9 cellular contexts compared by ENCODE assay signal in the genomic region with DNA sequence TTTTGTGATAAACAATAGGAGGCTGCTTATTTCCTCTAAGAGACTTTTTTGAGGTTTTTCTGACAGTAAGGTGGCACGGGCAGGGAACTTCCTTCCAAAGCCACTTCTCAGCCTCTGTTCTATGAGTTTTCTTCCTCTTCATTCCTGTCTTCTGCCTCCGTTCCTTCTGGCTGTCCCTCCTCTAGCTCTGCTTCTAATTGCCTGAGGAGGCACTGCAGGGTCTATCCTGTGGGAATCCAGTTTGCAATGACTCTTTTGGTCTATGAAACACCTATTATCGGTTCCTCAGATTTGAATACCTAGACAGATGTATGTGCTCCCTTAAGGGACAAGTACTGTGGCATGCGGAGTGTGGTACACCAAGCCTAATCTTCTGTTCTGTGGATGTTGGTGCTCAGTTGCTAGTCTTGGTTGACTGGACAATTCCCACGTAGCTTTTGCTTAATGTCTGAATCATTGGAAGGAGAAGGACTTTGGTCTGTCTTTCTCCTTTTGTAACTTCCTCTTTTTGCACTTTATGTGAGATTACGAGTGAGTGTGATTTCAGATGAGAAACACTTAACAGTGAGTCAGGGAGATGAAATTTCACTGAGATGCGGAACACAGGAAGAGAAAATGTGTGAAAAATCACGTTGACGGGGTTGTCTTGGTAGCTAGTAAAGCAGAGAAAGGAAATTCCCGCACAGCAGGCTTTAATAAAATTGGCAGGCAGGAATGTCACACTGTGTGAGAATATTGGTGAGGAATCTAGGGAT.
A peak's percentile ranks its signal among the peaks of the same experiment; 100 is the strongest.
DNase-seq lines count a peak whose midpoint lies in the region; ATAC-seq and TF ChIP-seq lines count a peak whose summit lies in the region.
"Had no signal": no experiment of that assay in that cellular context is flagged by ENCODE, and none has a peak within 500 bp of the region (broad histone marks: within the 10 kb centered on the region; RNA-seq: fewer than 3 reads in every experiment).

No MANE protein-coding gene starts in this region.

- H3K4me2 ChIP-seq in OCI-LY7 (ENCODE audit: low read length): peak overlapping the region; percentile 46

- no peak for TF ChIP-seq CTCF in OCI-LY7 (conservative IDR thresholded peaks at IDR 0.05; ENCODE audit: low read length)
- no peak for TF ChIP-seq CTCF in lung (IDR thresholded peaks at IDR 0.05; ENCODE audit: control extremely low read depth, extremely low read depth)

- H3K27me3 ChIP-seq in lung (ENCODE audit: control insufficient read depth, insufficient read depth): no peaks in the 10 kb centered on the region

- H2AFZ ChIP-seq in OCI-LY7 (ENCODE audit: low read length): peak overlapping the region; percentile 42; the same call in 1 of the 2 replicates

- peaks cover 3% of the 10 kb centered on the region for H3K27me3 Mint-ChIP-seq in activated CD8-positive, alpha-beta T cell treated with anti-CD3 and anti-CD28 coated beads, Interleukin-2, amount 10 ng/mL, durations not matched to agents 7 days and 5 days (ENCODE audit: low read depth)

- H3K4me1 ChIP-seq in OCI-LY7 (ENCODE audit: insufficient read depth, low read length, poor library complexity, severe bottlenecking): peaks cover 33% of the 10 kb centered on the region
- H3K4me1 ChIP-seq in lung (ENCODE audit: control insufficient read depth in 2 of 2, insufficient read depth in 2 of 2, low read length in 2 of 2): no peaks in the 10 kb centered on the region

- H3K79me2 ChIP-seq in OCI-LY7 (ENCODE audit: insufficient read depth, low read depth, low read length): no peaks in the 10 kb centered on the region

- H4K20me1 ChIP-seq in OCI-LY7 (ENCODE audit: insufficient read depth, low read length): no peaks in the 10 kb centered on the region

- H3K9me3 Mint-ChIP-seq in activated CD8-positive, alpha-beta T cell treated with anti-CD3 and anti-CD28 coated beads, Interleukin-2, amount 10 ng/mL, durations not matched to agents 7 days and 5 days (ENCODE audit: insufficient read depth): no peaks in the 10 kb centered on the region

- H3K9me3 ChIP-seq in OCI-LY7 (ENCODE audit: low read length) (peaks cover 10% of the 10 kb centered on the region; the same call in 1 of the 2 replicates), lung (ENCODE audit: control insufficient read depth in 2 of 2, insufficient read depth in 1 of 2, low read length in 1 of 2) (no peaks in the 10 kb centered on the region)

- no peaks in the 10 kb centered on the region for H3K36me3 Mint-ChIP-seq in activated CD8-positive, alpha-beta T cell treated with anti-CD3 and anti-CD28 coated beads, Interleukin-2, amount 10 ng/mL, durations not matched to agents 7 days and 5 days (ENCODE audit: low read depth)

- no peaks in the 10 kb centered on the region for H3K4me1 Mint-ChIP-seq in activated CD8-positive, alpha-beta T cell treated with anti-CD3 and anti-CD28 coated beads, Interleukin-2, amount 10 ng/mL, durations not matched to agents 7 days and 5 days (ENCODE audit: low read depth)

- H3K4me3 Mint-ChIP-seq in activated CD8-positive, alpha-beta T cell treated with anti-CD3 and anti-CD28 coated beads, Interleukin-2, amount 10 ng/mL, durations not matched to agents 7 days and 5 days: no peak overlapping the region

- intact Hi-C loops in OCI-LY7 (cut with micrococcal nuclease; ENCODE audit: unreplicated experiment) (no loop called here), left cardiac atrium (cut with DNase I) (no loop called here)

- CTCF ChIA-PET in OCI-LY7 (lab: Charles Lee; ENCODE audit: unreplicated experiment) (interaction anchor here (0.7 to 0.9 kb wide), 2 partner anchors 147 to 207 kb away, joined by 3 read pairs; no protein-coding TSS in a partner anchor), HEK293T (lab: Yijun Ruan, JAX) (no interaction called here)
- CTCF ChIA-PET in activated CD8-positive, alpha-beta T cell treated with anti-CD3 and anti-CD28 coated beads, Interleukin-2, amount 10 ng/mL, durations not matched to agents 7 days and 5 days (lab: Charles Lee): no interaction called here

- H3K36me3 ChIP-seq in OCI-LY7 (ENCODE audit: insufficient read depth, low read length) (peaks cover 6% of the 10 kb centered on the region), lung (ENCODE audit: control insufficient read depth in 2 of 2, insufficient read depth in 2 of 2, low read length in 2 of 2) (no peaks in the 10 kb centered on the region)

- peak; percentile 36 for ATAC-seq in HG02623 (IDR thresholded peaks at IDR 0.05; ENCODE audit: unreplicated experiment)
- ATAC-seq in lung (ENCODE audit: insufficient read depth, low FRiP score): peak; percentile 66
- ATAC-seq in left cardiac atrium: no peak
- no peak for ATAC-seq in activated CD8-positive, alpha-beta T cell treated with anti-CD3 and anti-CD28 coated beads, Interleukin-2, amount 10 ng/mL, durations not matched to agents 7 days and 5 days

- WGBS in lung, 2 donors: 39 to 58% methylated on average over 10 of the region's 10 CpGs

- no peaks in the 10 kb centered on the region for H3K9me2 ChIP-seq in OCI-LY7 (ENCODE audit: insufficient read depth, low read length)

- POLR2A ChIA-PET in OCI-LY7 (lab: Charles Lee) (interaction anchor here (0.8 to 1.7 kb wide), 10 partner anchors 8 to 148 kb away, joined by 3 to 8 read pairs (median 4); no protein-coding TSS in a partner anchor), HEK293T (lab: Yijun Ruan, JAX) (no interaction called here)
- POLR2A ChIA-PET in activated CD8-positive, alpha-beta T cell treated with anti-CD3 and anti-CD28 coated beads, Interleukin-2, amount 10 ng/mL, durations not matched to agents 7 days and 5 days (lab: Charles Lee): no interaction called here

- DNase-seq in GM04503 (ENCODE audit: low read depth) (peak; percentile 57), OCI-LY7 (ENCODE audit: low spot score) (peak; percentile 40), lung (ENCODE audit: low spot score) (no peak), left cardiac atrium (no peak), GOT3 (lab: John Stamatoyannopoulos, UW) (no peak), HEK293T (ENCODE audit: extremely low spot score) (no peak)
- DNase-seq in activated CD8-positive, alpha-beta T cell treated with anti-CD3 and anti-CD28 coated beads, Interleukin-2, amount 10 ng/mL, durations not matched to agents 7 days and 5 days: no peak

- H3K27ac ChIP-seq in OCI-LY7 (ENCODE audit: low read depth, low read length, poor library complexity, severe bottlenecking) (no peak overlapping the region), lung (ENCODE audit: low read depth in 1 of 2, low read length in 1 of 2) (no peak overlapping the region)
- H3K27ac ChIP-seq: coronary artery had no signal

- no peak overlapping the region for H3K4me3 ChIP-seq in OCI-LY7 (ENCODE audit: low read depth, low read length, poor library complexity, severe bottlenecking)
- H3K4me3 ChIP-seq in lung: no peak overlapping the region
- H3K4me3 ChIP-seq: coronary artery had no signal

- H3K27ac Mint-ChIP-seq in activated CD8-positive, alpha-beta T cell treated with anti-CD3 and anti-CD28 coated beads, Interleukin-2, amount 10 ng/mL, durations not matched to agents 7 days and 5 days: no peak overlapping the region

- BruUV-seq in OCI-LY7 (replicated peaks; lab: Mats Ljungman, UMichigan): no TSS peak

TF ChIP-seq in HEK293T, 16 proteins besides CTCF, POLR2A, EP300 and RAD21:
- TF ChIP-seq FOXK2 (IDR thresholded peaks at IDR 0.05) (no peak), NFRKB (IDR thresholded peaks at IDR 0.05) (no peak), SP1 (IDR thresholded peaks at IDR 0.05) (no peak), HDGF (IDR thresholded peaks at IDR 0.05; ENCODE audit: borderline replicate concordance) (no peak), FOXM1 (IDR thresholded peaks at IDR 0.05; ENCODE audit: borderline replicate concordance) (no peak), ZNF384 (IDR thresholded peaks at IDR 0.05) (no peak), TARDBP (IDR thresholded peaks at IDR 0.05) (no peak), ARNT (IDR thresholded peaks at IDR 0.05) (no peak), CTBP1 (IDR thresholded peaks at IDR 0.05; ENCODE audit: borderline replicate concordance) (no peak), FOXA1 (IDR thresholded peaks at IDR 0.05) (no peak), L3MBTL2 (conservative IDR thresholded peaks at IDR 0.05) (no peak), BHLHE40 (IDR thresholded peaks at IDR 0.05; ENCODE audit: borderline replicate concordance) (no peak), LEF1 (IDR thresholded peaks at IDR 0.05; ENCODE audit: borderline replicate concordance) (no peak), PKNOX1 (IDR thresholded peaks at IDR 0.05) (no peak), ELF4 (IDR thresholded peaks at IDR 0.05) (no peak), SUZ12 (IDR thresholded peaks at IDR 0.05) (no peak)

Comparison
In these comparisons a context has a peak if more than half of its experiments do, and no peak if none do; other contexts are left out.
1. DNase-seq: peak in GM04503 (single experiment) and OCI-LY7 (single experiment); none in lung (single experiment), left cardiac atrium (single experiment), activated CD8-positive, alpha-beta T cell treated with anti-CD3 and anti-CD28 coated beads, Interleukin-2, amount 10 ng/mL, durations not matched to agents 7 days and 5 days (single experiment), GOT3 (single experiment) and HEK293T (single experiment).
2. ATAC-seq: peak in HG02623 (single experiment) and lung (single experiment); none in left cardiac atrium (0 of 2) and activated CD8-positive, alpha-beta T cell treated with anti-CD3 and anti-CD28 coated beads, Interleukin-2, amount 10 ng/mL, durations not matched to agents 7 days and 5 days (single experiment).